ENCODE assay signal across 19 cellular contexts in genomic region chr10:49052069-49052468, GRCh38.
DNase-seq lines count a peak whose midpoint lies in the region; ATAC-seq, FAIRE-seq and TF ChIP-seq lines count a peak whose summit lies in the region.
"Had no signal": no experiment of that assay in that cellular context is flagged by ENCODE, and none has a peak within 500 bp of the region (broad histone marks: within the 10 kb centered on the region; RNA-seq: fewer than 3 reads in every experiment).

No MANE protein-coding gene starts in this region.

- no peak overlapping the region for H3K4me3 Mint-ChIP-seq in activated CD4-positive, alpha-beta T cell treated with anti-CD3 and anti-CD28 coated beads for 36 hours
- H3K4me3 Mint-ChIP-seq: CD4-positive, alpha-beta memory T cell; HFFc6 had no signal

- CTCF ChIA-PET in activated CD4-positive, alpha-beta T cell treated with anti-CD3 and anti-CD28 coated beads for 36 hours (lab: Charles Lee): interaction anchor here (0.6 kb wide), 1 partner anchor 38 kb away, joined by 3 read pairs; no protein-coding TSS in a partner anchor

- no peaks in the 10 kb centered on the region for H3K9me3 ChIP-seq in OCI-LY3 (ENCODE audit: insufficient read depth, low read length)
- H3K9me3 ChIP-seq: HAP-1 had no signal

- H3K27ac ChIP-seq in OCI-LY3 (ENCODE audit: low read length): no peak overlapping the region

- no peaks in the 10 kb centered on the region for H3K36me3 Mint-ChIP-seq in activated CD4-positive, alpha-beta T cell treated with anti-CD3 and anti-CD28 coated beads for 36 hours (ENCODE audit: low read depth)
- H3K36me3 Mint-ChIP-seq: CD4-positive, alpha-beta memory T cell had no signal

- H3K9ac ChIP-seq in OCI-LY3 (ENCODE audit: low read length): no peak overlapping the region

- peaks cover 3% of the 10 kb centered on the region for H3K4me1 Mint-ChIP-seq in activated CD4-positive, alpha-beta T cell treated with anti-CD3 and anti-CD28 coated beads for 36 hours
- H3K4me1 Mint-ChIP-seq: CD4-positive, alpha-beta memory T cell had no signal

- ATAC-seq in activated CD4-positive, alpha-beta T cell treated with anti-CD3 and anti-CD28 coated beads for 36 hours: no peak

- H3K27me3 ChIP-seq in OCI-LY3 (ENCODE audit: low read depth, low read length): no peaks in the 10 kb centered on the region

- peak; percentile 10 for FAIRE-seq in frontal cortex (lab: Jason Lieb, UNC)
- FAIRE-seq: GM12892, H54 had no signal

- no peaks in the 10 kb centered on the region for H3K79me2 ChIP-seq in OCI-LY3 (ENCODE audit: low read length)

- no peak overlapping the region for H2AFZ ChIP-seq in OCI-LY3 (ENCODE audit: low read depth, low read length)

- H3K9me3 Mint-ChIP-seq in activated CD4-positive, alpha-beta T cell treated with anti-CD3 and anti-CD28 coated beads for 36 hours (ENCODE audit: low read depth): no peaks in the 10 kb centered on the region
- H3K9me3 Mint-ChIP-seq: HFFc6 had no signal

- H3K4me2 ChIP-seq in OCI-LY3 (ENCODE audit: low read length): 0 out of 2 replicates have a peak overlapping the region, but pooled peaks have one; percentile 51

- H4K20me1 ChIP-seq in OCI-LY3 (ENCODE audit: insufficient read depth, low read length): no peaks in the 10 kb centered on the region

- H3K4me3 ChIP-seq in OCI-LY3 (ENCODE audit: low read length): no peak overlapping the region
- H3K4me3 ChIP-seq: HAP-1 had no signal

- H3K27me3 Mint-ChIP-seq in activated CD4-positive, alpha-beta T cell treated with anti-CD3 and anti-CD28 coated beads for 36 hours: peaks cover 6% of the 10 kb centered on the region

- DNase-seq in NAMALWA (ENCODE audit: low spot score): peak; percentile 6
- no peak for DNase-seq in frontal cortex (ENCODE audit: low spot score in 2 of 2)
- no peak for DNase-seq in activated naive CD4-positive, alpha-beta T cell treated with Interleukin-2 at 50 U/mL for 16 hours
- DNase-seq in NCI-H1694 (lab: John Stamatoyannopoulos, UW): no peak
- no peak for DNase-seq in activated CD4-positive, alpha-beta T cell treated with anti-CD3 and anti-CD28 coated beads for 36 hours
- DNase-seq: C1 segment of cervical spinal cord; Calu3; CD4-positive, alpha-beta memory T cell; COR-L47; DMS153; DND-41; EL; GDM1; GOT3; HFFc6 had no signal

- no peak overlapping the region for H3K27ac Mint-ChIP-seq in activated CD4-positive, alpha-beta T cell treated with anti-CD3 and anti-CD28 coated beads for 36 hours
- H3K27ac Mint-ChIP-seq: CD4-positive, alpha-beta memory T cell; HFFc6 had no signal

- POLR2A ChIA-PET in activated CD4-positive, alpha-beta T cell treated with anti-CD3 and anti-CD28 coated beads for 36 hours (lab: Charles Lee): no interaction called here

- no peaks in the 10 kb centered on the region for H3K36me3 ChIP-seq in OCI-LY3 (replicated peaks; ENCODE audit: low read depth, low read length)
- H3K36me3 ChIP-seq: HAP-1 had no signal

- no peak for TF ChIP-seq CTCF in OCI-LY3 (IDR thresholded peaks at IDR 0.05; ENCODE audit: low read depth, low read length)

- intact Hi-C loops in activated CD4-positive, alpha-beta T cell treated with anti-CD3 and anti-CD28 coated beads for 36 hours (cut with DNase I, micrococcal nuclease): no loop called here

- peaks cover 19% of the 10 kb centered on the region for H3K4me1 ChIP-seq in OCI-LY3 (ENCODE audit: low read length)
- H3K4me1 ChIP-seq: HAP-1 had no signal
